8 cellular contexts compared by ENCODE assay signal in genomic region chr22:20238567-20239062, GRCh38. TPM values are rescaled to one million over a fixed set of nuclear protein-coding genes. Genes with fewer than 3 reads are reported as not detected.
DNase-seq lines count a peak whose midpoint lies in the region; ATAC-seq, FAIRE-seq and TF ChIP-seq lines count a peak whose summit lies in the region.

No MANE protein-coding gene starts in this region.

- peak; percentile 86 for TF ChIP-seq RAD21 in HepG2 (CRISPR knock-in tag; IDR thresholded peaks at IDR 0.05)

- H3K9me3 ChIP-seq in HepG2 (ENCODE audit: low read length), result no peaks in the 10 kb centered on the region

- intact Hi-C loops in HepG2 (cut with micrococcal nuclease; ENCODE audit: unreplicated experiment), result loop anchor here (1.0 kb wide), 1 partner anchor 81 kb away; no protein-coding TSS in a partner anchor

- no peaks in the 10 kb centered on the region for H3K79me2 ChIP-seq in HepG2 (ENCODE audit: insufficient read depth, low read length)

- TF ChIP-seq EP300 in HepG2 (IDR thresholded peaks at IDR 0.05; ENCODE audit: low read depth in 2 of 2, low read length in 2 of 2) (no peak), HepG2 (CRISPR knock-in tag; IDR thresholded peaks at IDR 0.05; ENCODE audit: borderline replicate concordance) (no peak)

- no peak for TF ChIP-seq POLR2A in HepG2 (IDR thresholded peaks at IDR 0.05; ENCODE audit: insufficient read depth in 1 of 2, low read depth in 2 of 2, low read length in 2 of 2)

- in situ Hi-C loops in brain microvascular endothelial cell (cut with HindIII; ENCODE audit: low pct_ligation_motif_present, low sequenced_read_pairs), result no loop called here
- in situ Hi-C loops in HepG2 (cut with HindIII; ENCODE audit: extremely low pct_ligation_motif_present, low pct_unique_long_range_greater_than_20kb), result loop anchor here (10.0 kb wide), 1 partner anchor 84 kb away; the partner anchor contains the start of gene CCDC188

- whole genome bisulfite sequencing in HepG2 (ENCODE audit: low lambda C conversion rate), result 0% methylated on average over 1 of the region's 8 CpGs

- ATAC-seq in HepG2, result peak; percentile 91
- no peak for ATAC-seq in GM18858 (IDR thresholded peaks at IDR 0.05; ENCODE audit: unreplicated experiment)

- TF ChIP-seq CTCF in brain microvascular endothelial cell (IDR thresholded peaks at IDR 0.05; ENCODE audit: low read depth, low read length, missing control alignments) (peak; percentile 65), HepG2 (CRISPR knock-in tag; IDR thresholded peaks at IDR 0.05) (peak; percentile 88)

- no peak overlapping the region for H2AFZ ChIP-seq in HepG2 (ENCODE audit: low read length)

- BruUV-seq in HepG2 (replicated peaks; lab: Mats Ljungman, UMichigan), result no TSS peak

- no peaks in the 10 kb centered on the region for H4K20me1 ChIP-seq in HepG2 (ENCODE audit: insufficient read depth, low read length)

- H3K4me1 ChIP-seq in HepG2 (ENCODE audit: insufficient read depth, low read length), result 0 out of 2 replicates have a peak, but pooled peaks cover 5% of the 10 kb centered on the region

- POLR2A ChIA-PET in HepG2 (lab: Yijun Ruan, JAX), result no interaction called here

- DNase-seq in NCI-H2227 (lab: John Stamatoyannopoulos, UW; ENCODE audit: unreplicated experiment) (peak; percentile 21), NCI-H2227 treated with DMSO at 0.1 percent for 48 hours (lab: John Stamatoyannopoulos, UW) (no peak), HTR-8/SVneo (ENCODE audit: insufficient read length, low spot score) (peak; percentile 69), T-helper 1 cell (peak in 3 of 5 donors; percentile 21 to 66 (median 29)), brain microvascular endothelial cell (no peak), HepG2 (ENCODE audit: low spot score) (peak; percentile 41), substantia nigra (lab: John Stamatoyannopoulos, UW) (peak in 7 of 49 donors; percentile 8 to 57 (median 22))

- H3K4me3 ChIP-seq in brain microvascular endothelial cell (ENCODE audit: low read depth, low read length), result no peak overlapping the region
- H3K4me3 ChIP-seq in HepG2 (replicated peaks in 1 of 3; ENCODE audit: insufficient read depth in 1 of 3, low read depth in 2 of 3, low read length in 3 of 3), result no peak overlapping the region

- FAIRE-seq in HTR-8/SVneo (lab: Jason Lieb, UNC) (no peak), HepG2 (lab: Jason Lieb, UNC) (peak; percentile 23)

- H3K9ac ChIP-seq in HepG2 (ENCODE audit: insufficient read depth, low read depth, low read length), result no peak overlapping the region

- no peaks in the 10 kb centered on the region for H3K36me3 ChIP-seq in brain microvascular endothelial cell (replicated peaks)
- no peaks in the 10 kb centered on the region for H3K36me3 ChIP-seq in HepG2 (replicated peaks in 1 of 2; ENCODE audit: control insufficient read depth in 1 of 2, insufficient read depth in 2 of 2, low read length in 2 of 2)

- CTCF ChIA-PET in HepG2 (lab: Yijun Ruan, JAX; ENCODE audit: low intra/inter-chr PET ratio, low total read pairs), result interaction anchor here (0.7 to 1.1 kb wide), 2 partner anchors 80 to 82 kb away, joined by 3 read pairs; no protein-coding TSS in a partner anchor

- H3K27me3 ChIP-seq in brain microvascular endothelial cell (replicated peaks) (no peaks in the 10 kb centered on the region), HepG2 (ENCODE audit: control insufficient read depth in 1 of 2, insufficient read depth in 2 of 2, low read length in 2 of 2) (peaks cover 17 to 82% of the 10 kb centered on the region in 2 experiments)

- no peak overlapping the region for H3K27ac ChIP-seq in brain microvascular endothelial cell
- H3K27ac ChIP-seq in HepG2 (ENCODE audit: extremely low read length, insufficient read depth, low read length), result no peak overlapping the region
- H3K27ac ChIP-seq in substantia nigra (ENCODE audit: low read depth, low read length, poor library complexity, severe bottlenecking), result peak overlapping the region; percentile 61

- H3K4me2 ChIP-seq in HepG2 (ENCODE audit: low read depth, low read length), result no peak overlapping the region

TF ChIP-seq in HepG2, 621 proteins besides CTCF, POLR2A, EP300 and RAD21 (continues in another document):
- TF ChIP-seq, protein P1, sequence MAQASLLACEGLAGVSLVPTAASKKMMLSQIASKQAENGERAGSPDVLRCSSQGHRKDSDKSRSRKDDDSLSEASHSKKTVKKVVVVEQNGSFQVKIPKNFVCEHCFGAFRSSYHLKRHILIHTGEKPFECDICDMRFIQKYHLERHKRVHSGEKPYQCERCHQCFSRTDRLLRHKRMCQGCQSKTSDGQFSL (CRISPR knock-in tag; IDR thresholded peaks at IDR 0.05), result 0 out of 2 replicates have a peak, but pooled peaks have one; percentile 31
- TF ChIP-seq, protein P2, sequence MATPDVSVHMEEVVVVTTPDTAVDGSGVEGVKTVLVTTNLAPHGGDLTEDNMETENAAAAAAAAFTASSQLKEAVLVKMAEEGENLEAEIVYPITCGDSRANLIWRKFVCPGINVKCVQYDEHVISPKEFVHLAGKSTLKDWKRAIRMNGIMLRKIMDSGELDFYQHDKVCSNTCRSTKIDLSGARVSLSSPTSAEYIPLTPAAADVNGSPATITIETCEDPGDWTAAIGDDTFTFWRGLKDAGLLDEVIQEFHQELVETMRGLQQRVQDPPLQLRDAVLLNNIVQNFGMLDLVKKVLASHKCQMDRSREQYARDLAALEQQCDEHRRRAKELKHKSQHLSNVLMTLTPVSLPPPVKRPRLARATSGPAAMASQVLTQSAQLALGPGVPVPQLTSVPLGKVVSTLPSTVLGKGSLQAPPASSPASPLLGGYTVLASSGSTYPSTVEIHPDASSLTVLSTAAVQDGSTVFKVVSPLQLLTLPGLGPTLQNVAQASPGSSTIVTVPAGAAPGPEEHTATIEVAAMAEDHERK (CRISPR knock-in tag; IDR thresholded peaks at IDR 0.05; ENCODE audit: low read depth), result no peak
- TF ChIP-seq KDM3A (CRISPR knock-in tag; IDR thresholded peaks at IDR 0.05; ENCODE audit: low read depth), result no peak
- TF ChIP-seq, protein P3, sequence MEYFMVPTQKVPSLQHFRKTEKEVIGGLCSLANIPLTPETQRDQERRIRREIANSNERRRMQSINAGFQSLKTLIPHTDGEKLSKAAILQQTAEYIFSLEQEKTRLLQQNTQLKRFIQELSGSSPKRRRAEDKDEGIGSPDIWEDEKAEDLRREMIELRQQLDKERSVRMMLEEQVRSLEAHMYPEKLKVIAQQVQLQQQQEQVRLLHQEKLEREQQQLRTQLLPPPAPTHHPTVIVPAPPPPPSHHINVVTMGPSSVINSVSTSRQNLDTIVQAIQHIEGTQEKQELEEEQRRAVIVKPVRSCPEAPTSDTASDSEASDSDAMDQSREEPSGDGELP (IDR thresholded peaks at IDR 0.05; ENCODE audit: borderline replicate concordance, low read depth), result peak; percentile 71; the same call in 1 of the 2 replicates
- TF ChIP-seq SMC3 (IDR thresholded peaks at IDR 0.05; ENCODE audit: low read length), result peak; percentile 54; the same call in 1 of the 2 replicates
- TF ChIP-seq ZNF337 (CRISPR knock-in tag; IDR thresholded peaks at IDR 0.05; ENCODE audit: borderline replicate concordance, low read depth), result no peak
- no peak for TF ChIP-seq FLYWCH1 (CRISPR knock-in tag; IDR thresholded peaks at IDR 0.05)
- TF ChIP-seq ZNF800 (CRISPR knock-in tag; IDR thresholded peaks at IDR 0.05), result peak; percentile 20; the same call in 1 of the 2 replicates
- no peak for TF ChIP-seq ZNF703 (CRISPR knock-in tag; IDR thresholded peaks at IDR 0.05; ENCODE audit: borderline replicate concordance)
- no peak for TF ChIP-seq ZKSCAN8 (CRISPR knock-in tag; IDR thresholded peaks at IDR 0.05; ENCODE audit: borderline replicate concordance)
- TF ChIP-seq MTF2 (CRISPR knock-in tag; IDR thresholded peaks at IDR 0.05; ENCODE audit: borderline replicate concordance), result peak; percentile 59; the same call in 1 of the 2 replicates
- TF ChIP-seq RARG (CRISPR knock-in tag; IDR thresholded peaks at IDR 0.05; ENCODE audit: low read depth), result no peak
- TF ChIP-seq HDAC1 (CRISPR knock-in tag; IDR thresholded peaks at IDR 0.05), result peak; percentile 25; the same call in 1 of the 2 replicates

RNA-seq across cellular contexts. Expression of gene RTN4R, which starts 29.5 kb away (rescaled TPM):
- total RNA-seq in HepG2 (2016; rRNA removed; fragmentation: Illumina TruSeq; extraction: Trizol), result 0.11 and 0.22 TPM in 2 replicates
- 0.20 and 0.35 TPM in 2 replicates for total RNA-seq in HepG2 (2016; cell fraction: cytosol; rRNA removed; fragmentation: Illumina TruSeq; extraction: Trizol; ENCODE audit: low read depth)
- total RNA-seq in HepG2 (2016; cell fraction: insoluble cytoplasmic fraction; rRNA removed; fragmentation: Illumina TruSeq; extraction: Trizol), result 0.10 and 0.35 TPM in 2 replicates
- total RNA-seq in HepG2 (2016; cell fraction: membrane; rRNA removed; fragmentation: Illumina TruSeq; extraction: Trizol), result 0.49 and 0.93 TPM in 2 replicates
- total RNA-seq in HepG2 (2016; cell fraction: nucleus; rRNA removed; fragmentation: Illumina TruSeq; extraction: Trizol), result 0.65 TPM in 1 of 2 replicates, not detected in the other
- 0.54 and 0.77 TPM in 2 replicates for polyA plus RNA-seq in HepG2 (2011; rRNA removed)
- 0.36 and 1.4 TPM in 2 replicates for polyA plus RNA-seq in HepG2 (2011; cell fraction: cytosol; rRNA removed)
- polyA plus RNA-seq in HepG2 (2011; cell fraction: nucleus; rRNA removed), result 0.54 and 1.4 TPM in 2 replicates
- polyA plus RNA-seq in HepG2 (2012), result 0.07 and 0.17 TPM in 2 replicates
- 0.42 and 0.51 TPM in 2 replicates for polyA plus RNA-seq in HepG2 (2016; cell fraction: cytosol; fragmentation: Illumina TruSeq; extraction: Trizol; ENCODE audit: low read depth)
- polyA plus RNA-seq in HepG2 (2016; cell fraction: insoluble cytoplasmic fraction; fragmentation: Illumina TruSeq; extraction: Trizol; ENCODE audit: low read depth), result 0.57 and 0.67 TPM in 2 replicates
- 0.86 and 1.3 TPM in 2 replicates for polyA plus RNA-seq in HepG2 (2016; cell fraction: membrane; fragmentation: Illumina TruSeq; extraction: Trizol; ENCODE audit: low read depth)
- polyA plus RNA-seq in HepG2 (2016; cell fraction: nucleus; fragmentation: Illumina TruSeq; extraction: Trizol; ENCODE audit: insufficient read depth, low read depth), result 0.70 and 1.5 TPM in 2 replicates
- 2.3 and 4.0 TPM in 2 replicates for polyA minus RNA-seq in HepG2 (2011; rRNA and poly(A)+ RNA removed; ENCODE audit: low replicate concordance)
- polyA minus RNA-seq in HepG2 (2011; cell fraction: cytosol; rRNA and poly(A)+ RNA removed), result 0.99 and 1.4 TPM in 2 replicates
- not detected in 2 replicates for polyA minus RNA-seq in HepG2 (2011; cell fraction: nucleus; rRNA and poly(A)+ RNA removed)

Comparison
In these comparisons a context has a peak if more than half of its experiments do, and no peak if none do; other contexts are left out.
1. DNase-seq: peak in NCI-H2227 (single experiment), HTR-8/SVneo (single experiment), T-helper 1 cell (3 of 5) and HepG2 (single experiment); none in NCI-H2227 treated with DMSO at 0.1 percent for 48 hours (single experiment) and brain microvascular endothelial cell (single experiment).